8 cellular contexts compared by ENCODE assay signal in the genomic region with DNA sequence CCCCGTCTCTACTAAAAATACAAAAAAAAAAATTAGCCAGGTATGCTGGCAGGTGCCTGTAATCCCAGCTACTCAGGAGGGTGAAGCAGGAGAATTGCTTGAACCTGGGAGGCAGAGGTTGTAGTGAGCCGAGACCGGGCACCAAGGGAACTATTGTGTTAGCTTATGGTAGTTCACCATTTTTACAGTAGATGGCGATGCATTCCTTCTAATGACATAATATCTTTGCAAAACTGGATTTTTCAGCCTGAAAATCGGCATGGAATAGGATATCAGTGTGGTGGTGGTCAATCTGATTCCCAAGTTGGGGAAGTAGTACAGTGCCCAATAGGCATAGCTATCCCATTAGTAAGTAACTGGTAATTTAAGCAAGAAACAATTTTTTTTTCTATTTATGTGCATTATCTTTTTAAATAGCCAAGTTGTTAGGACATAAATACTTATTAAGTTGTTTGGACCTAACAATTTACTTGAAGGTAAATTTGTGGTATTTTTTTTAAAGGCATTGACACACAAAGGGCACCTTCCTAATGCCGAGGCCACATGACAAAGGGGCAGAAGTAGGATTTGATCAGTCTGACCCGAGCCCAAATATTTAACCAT. TPM values are rescaled to one million over a fixed set of nuclear protein-coding genes. Genes with fewer than 3 reads are reported as not detected.
DNase-seq lines count a peak whose midpoint lies in the region; ATAC-seq, FAIRE-seq and TF ChIP-seq lines count a peak whose summit lies in the region.

No MANE protein-coding gene starts in this region.

- ATAC-seq in omental fat pad (ENCODE audit: low FRiP score), result peak; percentile 55
- ATAC-seq in GM19452 (IDR thresholded peaks at IDR 0.05; ENCODE audit: unreplicated experiment), result no peak

- TF ChIP-seq POLR2A in GM12892 (IDR thresholded peaks at IDR 0.05; ENCODE audit: low read depth, low read length), result no peak

- TF ChIP-seq CTCF in AG09319 (IDR thresholded peaks at IDR 0.05; ENCODE audit: low read depth, low read length), result peak; percentile 58
- TF ChIP-seq CTCF in fibroblast of pulmonary artery (IDR thresholded peaks at IDR 0.05; ENCODE audit: low read length, missing control alignments), result peak; percentile 61
- peak in 1 of 3 donors; percentile 39 for TF ChIP-seq CTCF in omental fat pad (IDR thresholded peaks at IDR 0.05)

- peak; percentile 63 for FAIRE-seq in G401.6 (lab: Jason Lieb, UNC)
- FAIRE-seq in GM12892 (lab: Jason Lieb, UNC), result no peak

- DNase-seq in AG09319 (ENCODE audit: extremely low read depth, low read depth) (no peak), NCI-H1048 (lab: John Stamatoyannopoulos, UW) (peak; percentile 41), SKM-1 treated with dmso at 0.1 percent for 144 hours (lab: John Stamatoyannopoulos, UW; ENCODE audit: unreplicated experiment) (peak; percentile 59), fibroblast of pulmonary artery (ENCODE audit: low read depth) (peak; percentile 79), omental fat pad (ENCODE audit: low spot score) (no peak), GM12892 (ENCODE audit: insufficient read length) (no peak)

- H3K4me3 ChIP-seq in fibroblast of pulmonary artery (replicated peaks; ENCODE audit: low read depth, low read length), result no peak overlapping the region

RNA-seq across cellular contexts. Expression of gene IMPDH1, which starts 17.6 kb away (rescaled TPM):
- 100 to 1,000 TPM in 3 of 4 donors, 10 to 100 TPM in 1; 72.8 to 198 (median 109) TPM for total RNA-seq in omental fat pad
- 20.6 TPM for polyA plus RNA-seq in GM12892 (2012; ENCODE audit: missing spikeins)

RNA-seq across cellular contexts. Expression of gene HILPDA, which starts 28.3 kb away (rescaled TPM):
- 100 to 1,000 TPM in 1 of 4 donors, 10 to 100 TPM in 3; 25.0 to 122 (median 51.9) TPM for total RNA-seq in omental fat pad
- polyA plus RNA-seq in GM12892 (2012; ENCODE audit: missing spikeins), result 123 TPM

RNA-seq across cellular contexts. Expression of gene METTL2B, which starts 49.2 kb away (rescaled TPM):
- total RNA-seq in omental fat pad, result 10 to 100 TPM; 19.9 to 32.2 (median 25.9) TPM
- polyA plus RNA-seq in GM12892 (2012; ENCODE audit: missing spikeins), result 30.5 TPM

Comparison
In these comparisons a context has a peak if more than half of its experiments do, and no peak if none do; other contexts are left out.
1. DNase-seq: peak in NCI-H1048 (single experiment), SKM-1 treated with dmso at 0.1 percent for 144 hours (single experiment) and fibroblast of pulmonary artery (single experiment); none in AG09319 (single experiment), omental fat pad (single experiment) and GM12892 (single experiment).